In genomic region chr2:46955764-46956163, GRCh38 we compare ENCODE assay signal across 13 cellular contexts. TPM values are rescaled to one million over a fixed set of nuclear protein-coding genes. Genes with fewer than 3 reads are reported as not detected.
DNase-seq lines count a peak whose midpoint lies in the region; ATAC-seq, FAIRE-seq and TF ChIP-seq lines count a peak whose summit lies in the region.
"Had no signal": no experiment of that assay in that cellular context is flagged by ENCODE, and none has a peak within 500 bp of the region (broad histone marks: within the 10 kb centered on the region; RNA-seq: fewer than 3 reads in every experiment).

No MANE protein-coding gene starts in this region.

- H3K4me1 ChIP-seq in IMR-90 (ENCODE audit: control insufficient read depth, insufficient read depth, low read length) = peaks cover 13% of the 10 kb centered on the region
- H3K4me1 ChIP-seq in K562 (replicated peaks in 1 of 2; ENCODE audit: control insufficient read depth in 2 of 2, insufficient read depth in 2 of 2, low read length in 2 of 2) = peaks cover 12 to 13% of the 10 kb centered on the region in 2 experiments; a peak in 4 of 5 replicates
- peaks cover 5 to 29% (median 26%) of the 10 kb centered on the region in 5 donors for H3K4me1 ChIP-seq in subcutaneous abdominal adipose tissue (ENCODE audit: control insufficient read depth in 5 of 5, insufficient read depth in 5 of 5, low read length in 5 of 5)

- no peak for TF ChIP-seq EP300 in K562 (IDR thresholded peaks at IDR 0.05; ENCODE audit: low read length)

- H3K4ac ChIP-seq in IMR-90 (ENCODE audit: low read depth, low read length) = peak overlapping the region; percentile 95

- H4K8ac ChIP-seq in IMR-90 (ENCODE audit: low read depth in 2 of 2, low read length in 2 of 2) = peak overlapping the region; percentile 54 to 88

- H2BK120ac ChIP-seq in IMR-90 (ENCODE audit: low read depth, low read length) = peak overlapping the region; percentile 90

- no peak for TF ChIP-seq RAD21 in IMR-90 (IDR thresholded peaks at IDR 0.05; ENCODE audit: low read length)
- no peak for TF ChIP-seq RAD21 in K562 (CRISPR knock-in tag; conservative IDR thresholded peaks at IDR 0.05 in 1 of 2, IDR thresholded peaks at IDR 0.05 in 1 of 2)

- H3K9me3 Mint-ChIP-seq in memory B cell = no peaks in the 10 kb centered on the region
- H3K9me3 Mint-ChIP-seq in activated CD4-positive, alpha-beta T cell treated with anti-CD3 and anti-CD28 coated beads, Interleukin-2, amount 10 ng/mL, durations not matched to agents 7 days and 5 days = no peaks in the 10 kb centered on the region

- dilution Hi-C loops in IMR-90 (cut with HindIII; ENCODE audit: low sequenced_read_pairs, unreplicated experiment) = no loop called here

- H3K4me3 ChIP-seq in IMR-90 (ENCODE audit: insufficient read depth, low read depth, low read length) (no peak overlapping the region), K562 (no peak overlapping the region), subcutaneous abdominal adipose tissue (ENCODE audit: low read depth in 1 of 5, low read length in 5 of 5) (peak overlapping the region in 1 of 5 donors; percentile 19)

- H3K79me2 ChIP-seq in K562 (ENCODE audit: control insufficient read depth, insufficient read depth, low read length) = no peaks in the 10 kb centered on the region

- WGBS in IMR-90 (ENCODE audit: extremely low coverage in 2 of 2, insufficient read length in 1 of 2), 2 experiments = 92% methylated on average over 2 of the region's 4 CpGs; no CpG with 5 or more reads in 1 of the 2 experiments
- 89% methylated on average over 4 of the region's 4 CpGs for WGBS in K562 (ENCODE audit: insufficient coverage, low coverage, missing lambda C conversion rate)

- peak overlapping the region; percentile 97 for H4K91ac ChIP-seq in IMR-90 (ENCODE audit: insufficient read depth, low read depth, low read length)

- no peak for DNase-seq in IMR-90
- DNase-seq in K562 (ENCODE audit: extremely low read depth in 1 of 4, low spot score in 3 of 4) = no peak
- DNase-seq in memory B cell (ENCODE audit: low spot score in 2 of 2) = no peak
- no peak for DNase-seq in activated gamma-delta T cell treated with Interleukin-2 at 50 U/mL for 16 hours
- DNase-seq in H54 (ENCODE audit: insufficient read length, low spot score) = no peak
- DNase-seq in activated CD4-positive, alpha-beta T cell treated with anti-CD3 and anti-CD28 coated beads, Interleukin-2, amount 10 ng/mL, durations not matched to agents 7 days and 5 days = no peak
- DNase-seq: activated CD4-positive, alpha-beta T cell treated with anti-CD3 and anti-CD28 coated beads, Interleukin-2, amount 50 U/mL, for 48 hours; DMS79; stimulated activated CD8-positive, alpha-beta memory T cell treated with anti-CD3 and anti-CD28 coated beads, Interleukin-4, amount 100 ng/mL, for 48 hours had no signal

- H3K79me1 ChIP-seq in IMR-90 (ENCODE audit: low read depth in 1 of 2, low read length in 2 of 2) = peaks cover 24 to 83% of the 10 kb centered on the region in 2 experiments

- H3K56ac ChIP-seq in IMR-90 (ENCODE audit: extremely low read depth, insufficient read depth, low read length) = peak overlapping the region; percentile 67; the same call in 1 of the 2 replicates

- H3K27ac Mint-ChIP-seq in memory B cell = peak overlapping the region; percentile 60
- no peak overlapping the region for H3K27ac Mint-ChIP-seq in activated CD4-positive, alpha-beta T cell treated with anti-CD3 and anti-CD28 coated beads, Interleukin-2, amount 10 ng/mL, durations not matched to agents 7 days and 5 days

- FAIRE-seq in K562 (lab: Jason Lieb, UNC) (no peak), H54 (lab: Jason Lieb, UNC) (no peak)
- FAIRE-seq: GM18507 had no signal

- no peaks in the 10 kb centered on the region for H3K27me3 Mint-ChIP-seq in memory B cell
- H3K27me3 Mint-ChIP-seq in activated CD4-positive, alpha-beta T cell treated with anti-CD3 and anti-CD28 coated beads, Interleukin-2, amount 10 ng/mL, durations not matched to agents 7 days and 5 days = no peaks in the 10 kb centered on the region

- no peak for TF ChIP-seq POLR2A in IMR-90 (IDR thresholded peaks at IDR 0.05; ENCODE audit: low read depth, low read length)
- TF ChIP-seq POLR2A in K562 (conservative IDR thresholded peaks at IDR 0.05) = no peak
- no peak for TF ChIP-seq POLR2A in H54 (IDR thresholded peaks at IDR 0.05; ENCODE audit: low read depth, low read length)

- no peak overlapping the region for H3K4me2 ChIP-seq in IMR-90 (ENCODE audit: low read depth, low read length)
- no peak overlapping the region for H3K4me2 ChIP-seq in K562 (ENCODE audit: insufficient read depth, low read length)
- H3K4me2 ChIP-seq: KMS-11 had no signal

- H2AFZ ChIP-seq in IMR-90 (replicated peaks; ENCODE audit: low read length, poor library complexity) (peak overlapping the region; percentile 83), K562 (ENCODE audit: low read depth, low read length) (no peak overlapping the region)

- TF ChIP-seq CTCF in IMR-90 (conservative IDR thresholded peaks at IDR 0.05; ENCODE audit: low read depth, low read length) = no peak
- TF ChIP-seq CTCF in K562 (IDR thresholded peaks at IDR 0.05 in 2 of 3, conservative IDR thresholded peaks at IDR 0.05 in 1 of 3; ENCODE audit: insufficient read depth in 2 of 3, low read depth in 1 of 3, low read length in 3 of 3) = no peak

- BruUV-seq in IMR-90 (replicated peaks; lab: Mats Ljungman, UMichigan) (no TSS peak), K562 (replicated peaks; lab: Mats Ljungman, UMichigan) (no TSS peak)

- POLR2A ChIA-PET in IMR-90 (lab: Charles Lee; ENCODE audit: unreplicated experiment) (no interaction called here), K562 (lab: Yijun Ruan, JAX) (interaction anchor here (1.1 to 1.4 kb wide), 2 partner anchors 8 to 10 kb away, joined by 4 read pairs; no protein-coding TSS in a partner anchor)
- POLR2A ChIA-PET in activated CD4-positive, alpha-beta T cell treated with anti-CD3 and anti-CD28 coated beads, Interleukin-2, amount 10 ng/mL, durations not matched to agents 7 days and 5 days (lab: Charles Lee) = no interaction called here

- H3K18ac ChIP-seq in IMR-90 (ENCODE audit: low read depth, low read length) = peak overlapping the region; percentile 3

- H2AK9ac ChIP-seq in IMR-90 (replicated peaks; ENCODE audit: low read depth, low read length, poor library complexity) = peak overlapping the region; percentile 37

- CTCF ChIA-PET in IMR-90 (lab: Yijun Ruan, JAX) = interaction anchor here (0.6 kb wide), 1 partner anchor 61 kb away, joined by 3 read pairs; no protein-coding TSS in a partner anchor
- CTCF ChIA-PET in K562 (lab: Yijun Ruan, JAX; ENCODE audit: low intra/inter-chr PET ratio) = no interaction called here
- CTCF ChIA-PET in activated CD4-positive, alpha-beta T cell treated with anti-CD3 and anti-CD28 coated beads, Interleukin-2, amount 10 ng/mL, durations not matched to agents 7 days and 5 days (lab: Charles Lee) = no interaction called here

- H2BK20ac ChIP-seq in IMR-90 (ENCODE audit: low read depth, low read length) = peak overlapping the region; percentile 89

- H3K4me1 Mint-ChIP-seq in memory B cell = peaks cover 26% of the 10 kb centered on the region
- H3K4me1 Mint-ChIP-seq in activated CD4-positive, alpha-beta T cell treated with anti-CD3 and anti-CD28 coated beads, Interleukin-2, amount 10 ng/mL, durations not matched to agents 7 days and 5 days = peaks cover 12% of the 10 kb centered on the region

- no peak overlapping the region for H3K4me3 Mint-ChIP-seq in memory B cell
- no peak overlapping the region for H3K4me3 Mint-ChIP-seq in activated CD4-positive, alpha-beta T cell treated with anti-CD3 and anti-CD28 coated beads, Interleukin-2, amount 10 ng/mL, durations not matched to agents 7 days and 5 days

- no peaks in the 10 kb centered on the region for H4K20me1 ChIP-seq in IMR-90 (ENCODE audit: insufficient read depth, low read length)
- H4K20me1 ChIP-seq in K562 (replicated peaks; ENCODE audit: control insufficient read depth, insufficient read depth, low read length) = no peaks in the 10 kb centered on the region

- H3K9me1 ChIP-seq in IMR-90 (ENCODE audit: insufficient read depth, low read length) (peaks cover 37% of the 10 kb centered on the region), K562 (ENCODE audit: control insufficient read depth, insufficient read depth, low read length) (no peaks in the 10 kb centered on the region)

- ATAC-seq in IMR-90 (ENCODE audit: low read depth) = no peak
- no peak for ATAC-seq in K562
- no peak for ATAC-seq in memory B cell (ENCODE audit: low read depth)
- no peak for ATAC-seq in GM21619 (IDR thresholded peaks at IDR 0.05; ENCODE audit: unreplicated experiment)

- peak overlapping the region; percentile 77 for H3K23ac ChIP-seq in IMR-90 (ENCODE audit: low read depth, low read length)

- peak overlapping the region; percentile 84 for H3K27ac ChIP-seq in IMR-90 (ENCODE audit: insufficient read depth, low read length)
- H3K27ac ChIP-seq in K562 (ENCODE audit: extremely low read depth, low read depth, low read length) = peak overlapping the region; percentile 43; the same call in 1 of the 3 replicates
- H3K27ac ChIP-seq in subcutaneous abdominal adipose tissue (ENCODE audit: low read depth, low read length) = peak overlapping the region; percentile 70
- H3K27ac ChIP-seq: KMS-11 had no signal

- peaks cover 46% of the 10 kb centered on the region for H3K36me3 Mint-ChIP-seq in memory B cell
- peaks cover 68% of the 10 kb centered on the region for H3K36me3 Mint-ChIP-seq in activated CD4-positive, alpha-beta T cell treated with anti-CD3 and anti-CD28 coated beads, Interleukin-2, amount 10 ng/mL, durations not matched to agents 7 days and 5 days (ENCODE audit: low read depth)

- H2BK5ac ChIP-seq in IMR-90 (ENCODE audit: low read depth, low read length, poor library complexity, severe bottlenecking) = peak overlapping the region; percentile 78

- H3K36me3 ChIP-seq in IMR-90 (ENCODE audit: control insufficient read depth, insufficient read depth, low read length) (peaks cover 61% of the 10 kb centered on the region), K562 (ENCODE audit: control insufficient read depth, insufficient read depth, low read length) (peaks cover 54% of the 10 kb centered on the region), subcutaneous abdominal adipose tissue (ENCODE audit: control insufficient read depth in 5 of 5, insufficient read depth in 5 of 5, low read length in 5 of 5) (peaks cover 3 to 75% (median 62%) of the 10 kb centered on the region in 5 donors)

- H3K9ac ChIP-seq in IMR-90 (ENCODE audit: low read depth, low read length) (peak overlapping the region; percentile 15; the same call in 1 of the 2 replicates), K562 (ENCODE audit: insufficient read depth in 1 of 2, low read depth in 2 of 2, low read length in 2 of 2) (peak overlapping the region in 1 of 2 experiments; percentile 31; a peak in 2 of 4 replicates), subcutaneous abdominal adipose tissue (ENCODE audit: low read length in 5 of 5) (peak overlapping the region in 4 of 5 donors; percentile 32 to 80 (median 42))
- H3K9ac ChIP-seq: KMS-11 had no signal

- peak overlapping the region; percentile 89 for H2AK5ac ChIP-seq in IMR-90 (ENCODE audit: low read depth, low read length)

- intact Hi-C loops in IMR-90 (cut with micrococcal nuclease) (no loop called here), K562 (cut with micrococcal nuclease) (no loop called here)

- peak overlapping the region; percentile 58; the same call in 2 of the 3 replicates for H2BK15ac ChIP-seq in IMR-90 (ENCODE audit: low read depth, low read length)

- no peaks in the 10 kb centered on the region for H3K27me3 ChIP-seq in IMR-90 (ENCODE audit: control insufficient read depth, insufficient read depth, low read length)
- no peaks in the 10 kb centered on the region for H3K27me3 ChIP-seq in K562 (ENCODE audit: control insufficient read depth in 2 of 2, insufficient read depth in 2 of 2, low read length in 2 of 2)
- no peaks in the 10 kb centered on the region for H3K27me3 ChIP-seq in subcutaneous abdominal adipose tissue (ENCODE audit: control insufficient read depth in 5 of 5, insufficient read depth in 4 of 5, low read length in 5 of 5)

- H3K14ac ChIP-seq in IMR-90 (replicated peaks; ENCODE audit: low read depth, low read length) = peak overlapping the region; percentile 90

- H4K5ac ChIP-seq in IMR-90 (ENCODE audit: low read depth, low read length) = peak overlapping the region; percentile 3

- in situ Hi-C loops in IMR-90 (cut with MboI; ENCODE audit: low sequenced_read_pairs) (no loop called here), K562 (cut with MboI) (no loop called here)

- H3K9me3 ChIP-seq in IMR-90 (ENCODE audit: control insufficient read depth, insufficient read depth, low read length) = no peaks in the 10 kb centered on the region
- no peaks in the 10 kb centered on the region for H3K9me3 ChIP-seq in K562 (replicated peaks; ENCODE audit: control insufficient read depth, insufficient read depth, low read depth, low read length)
- no peaks in the 10 kb centered on the region for H3K9me3 ChIP-seq in subcutaneous abdominal adipose tissue (ENCODE audit: control insufficient read depth in 5 of 5, low read length in 5 of 5)

RNA-seq across cellular contexts. Expression of gene TTC7A, which starts 14.7 kb away (rescaled TPM):
- 10.6 and 11.8 TPM in 2 replicates for total RNA-seq in IMR-90 (2012; rRNA removed)
- 23.0 and 23.9 TPM in 2 replicates for polyA plus RNA-seq in IMR-90 (2012; rRNA removed)
- 13.6 and 14.0 TPM in 2 replicates for polyA plus RNA-seq in IMR-90 (2012; cell fraction: cytosol; rRNA removed)
- polyA plus RNA-seq in IMR-90 (2012; cell fraction: nucleus; rRNA removed; ENCODE audit: low replicate concordance) = 111 and 172 TPM in 2 replicates
- 30.2 and 61.4 TPM in 2 replicates for total RNA-seq in K562 (2011; cell fraction: chromatin; rRNA removed; ENCODE audit: low replicate concordance)
- 25.0 and 33.5 TPM in 2 replicates for total RNA-seq in K562 (2011; cell fraction: nucleolus; rRNA removed)
- 22.7 and 28.2 TPM in 2 replicates for total RNA-seq in K562 (2011; cell fraction: nucleoplasm; rRNA removed)
- total RNA-seq in K562 (2014; rRNA removed) = 9.3 and 10.9 TPM in 2 replicates
- total RNA-seq in K562 (2014; rRNA removed; fragmentation: Illumina TruSeq; extraction: Trizol) = 4.2 and 4.8 TPM in 2 replicates
- total RNA-seq in K562 (2015; rRNA removed; fragmentation: Illumina TruSeq; extraction: Trizol) = 5.8 and 5.9 TPM in 2 replicates
- 14.5 and 15.0 TPM in 2 replicates for total RNA-seq in K562 (2021)
- polyA plus RNA-seq in K562 (2011; rRNA removed) = 7.1 and 9.3 TPM in 2 replicates
- polyA plus RNA-seq in K562 (2011; cell fraction: cytosol; rRNA removed) = 5.9 and 9.1 TPM in 2 replicates
- 26.0 and 36.1 TPM in 2 replicates for polyA plus RNA-seq in K562 (2011; cell fraction: nucleus; rRNA removed)
- polyA plus RNA-seq in K562 (2012) = 10.1 and 12.3 TPM in 2 replicates
- polyA plus RNA-seq in K562 (2014; fragmentation: Illumina TruSeq; extraction: Trizol) = 7.7 and 8.8 TPM in 2 replicates
- under 1 TPM; 0.68 to 0.70 TPM for polyA plus RNA-seq in K562 (2014; fragmentation: Nextera tagmentation; extraction: Ambion mirVana)
- polyA plus RNA-seq in K562 (2014; rRNA removed) = 6.8 and 7.7 TPM in 2 replicates
- polyA minus RNA-seq in K562 (2011; rRNA and poly(A)+ RNA removed) = 7.8 and 7.9 TPM in 2 replicates
- polyA minus RNA-seq in K562 (2011; cell fraction: cytosol; rRNA and poly(A)+ RNA removed) = 5.4 and 8.4 TPM in 2 replicates
- polyA minus RNA-seq in K562 (2011; cell fraction: nucleus; rRNA and poly(A)+ RNA removed) = 16.6 and 18.9 TPM in 2 replicates
- total RNA-seq in activated CD4-positive, alpha-beta T cell treated with anti-CD3 and anti-CD28 coated beads, Interleukin-2, amount 10 ng/mL, durations not matched to agents 7 days and 5 days = 10 to 100 TPM; 61.2 to 61.5 TPM

RNA-seq across cellular contexts. Expression of gene MCFD2, which starts 40.2 kb away (rescaled TPM):
- 177 and 219 TPM in 2 replicates for total RNA-seq in IMR-90 (2012; rRNA removed)
- 127 and 145 TPM in 2 replicates for polyA plus RNA-seq in IMR-90 (2012; rRNA removed)
- 51.2 and 117 TPM in 2 replicates for polyA plus RNA-seq in IMR-90 (2012; cell fraction: cytosol; rRNA removed)
- polyA plus RNA-seq in IMR-90 (2012; cell fraction: nucleus; rRNA removed; ENCODE audit: low replicate concordance) = 56.9 and 86.4 TPM in 2 replicates
- total RNA-seq in K562 (2011; cell fraction: chromatin; rRNA removed; ENCODE audit: low replicate concordance) = 97.6 and 157 TPM in 2 replicates
- 127 and 128 TPM in 2 replicates for total RNA-seq in K562 (2011; cell fraction: nucleolus; rRNA removed)
- total RNA-seq in K562 (2011; cell fraction: nucleoplasm; rRNA removed) = 152 and 201 TPM in 2 replicates
- total RNA-seq in K562 (2014; rRNA removed) = 78.6 and 82.9 TPM in 2 replicates
- 99.4 and 117 TPM in 2 replicates for total RNA-seq in K562 (2014; rRNA removed; fragmentation: Illumina TruSeq; extraction: Trizol)
- 95.8 and 100 TPM in 2 replicates for total RNA-seq in K562 (2015; rRNA removed; fragmentation: Illumina TruSeq; extraction: Trizol)
- 115 and 125 TPM in 2 replicates for total RNA-seq in K562 (2021)
- 165 and 201 TPM in 2 replicates for polyA plus RNA-seq in K562 (2011; rRNA removed)
- 73.3 and 94.0 TPM in 2 replicates for polyA plus RNA-seq in K562 (2011; cell fraction: cytosol; rRNA removed)
- 44.7 and 52.8 TPM in 2 replicates for polyA plus RNA-seq in K562 (2011; cell fraction: nucleus; rRNA removed)
- polyA plus RNA-seq in K562 (2012) = 122 and 156 TPM in 2 replicates
- 110 and 123 TPM in 2 replicates for polyA plus RNA-seq in K562 (2014; fragmentation: Illumina TruSeq; extraction: Trizol)
- 100 to 1,000 TPM; 217 to 237 TPM for polyA plus RNA-seq in K562 (2014; fragmentation: Nextera tagmentation; extraction: Ambion mirVana)
- polyA plus RNA-seq in K562 (2014; rRNA removed) = 94.0 and 99.3 TPM in 2 replicates
- 227 and 238 TPM in 2 replicates for polyA minus RNA-seq in K562 (2011; rRNA and poly(A)+ RNA removed)
- polyA minus RNA-seq in K562 (2011; cell fraction: cytosol; rRNA and poly(A)+ RNA removed) = 45.9 and 53.0 TPM in 2 replicates
- 34.2 and 54.3 TPM in 2 replicates for polyA minus RNA-seq in K562 (2011; cell fraction: nucleus; rRNA and poly(A)+ RNA removed)
- total RNA-seq in activated CD4-positive, alpha-beta T cell treated with anti-CD3 and anti-CD28 coated beads, Interleukin-2, amount 10 ng/mL, durations not matched to agents 7 days and 5 days = 10 to 100 TPM; 48.3 to 52.6 TPM
